ENCODE assay signal across 8 cellular contexts in genomic region chr6:35728663-35729348, GRCh38. TPM values are rescaled to one million over a fixed set of nuclear protein-coding genes. Genes with fewer than 3 reads are reported as not detected.
DNase-seq lines count a peak whose midpoint lies in the region; ATAC-seq and TF ChIP-seq lines count a peak whose summit lies in the region.

No MANE protein-coding gene starts in this region.

- H3K4me1 Mint-ChIP-seq in activated CD4-positive, alpha-beta T cell treated with anti-CD3 and anti-CD28 coated beads, Interleukin-2, amount 10 ng/mL, durations not matched to agents 7 days and 5 days, result peaks cover 89% of the 10 kb centered on the region

- CTCF ChIA-PET in activated CD4-positive, alpha-beta T cell treated with anti-CD3 and anti-CD28 coated beads, Interleukin-2, amount 10 ng/mL, durations not matched to agents 7 days and 5 days (lab: Charles Lee), result interaction anchor here (1.2 to 2.5 kb wide), 3 partner anchors 7 to 21 kb away, joined by 3 to 7 read pairs (median 7); no protein-coding TSS in a partner anchor

- H3K36me3 ChIP-seq in osteoblast (ENCODE audit: insufficient read depth, low read length), result no peaks in the 10 kb centered on the region

- no peaks in the 10 kb centered on the region for H3K9me3 Mint-ChIP-seq in activated CD4-positive, alpha-beta T cell treated with anti-CD3 and anti-CD28 coated beads, Interleukin-2, amount 10 ng/mL, durations not matched to agents 7 days and 5 days

- H3K4me3 ChIP-seq in osteoblast (ENCODE audit: insufficient read depth, low read length), result peak overlapping the region; percentile 71

- no peaks in the 10 kb centered on the region for H3K27me3 ChIP-seq in osteoblast (ENCODE audit: insufficient read depth, low read length)

- no peaks in the 10 kb centered on the region for H4K20me1 ChIP-seq in osteoblast (ENCODE audit: insufficient read depth, low read length)

- TF ChIP-seq CTCF in osteoblast (IDR thresholded peaks at IDR 0.05; ENCODE audit: extremely low read depth, low read depth, low read length), result no peak

- peak overlapping the region; percentile 66 for H3K4me3 Mint-ChIP-seq in activated CD4-positive, alpha-beta T cell treated with anti-CD3 and anti-CD28 coated beads, Interleukin-2, amount 10 ng/mL, durations not matched to agents 7 days and 5 days

- peaks cover 34% of the 10 kb centered on the region for H3K4me1 ChIP-seq in osteoblast (ENCODE audit: insufficient read depth, low read length)

- no peaks in the 10 kb centered on the region for H3K27me3 Mint-ChIP-seq in activated CD4-positive, alpha-beta T cell treated with anti-CD3 and anti-CD28 coated beads, Interleukin-2, amount 10 ng/mL, durations not matched to agents 7 days and 5 days

- POLR2A ChIA-PET in activated CD4-positive, alpha-beta T cell treated with anti-CD3 and anti-CD28 coated beads, Interleukin-2, amount 10 ng/mL, durations not matched to agents 7 days and 5 days (lab: Charles Lee), result no interaction called here

- no peak overlapping the region for H3K27ac ChIP-seq in osteoblast (ENCODE audit: low read depth, low read length)

- peak overlapping the region; percentile 94 for H3K4me2 ChIP-seq in osteoblast (ENCODE audit: insufficient read depth, low read length)

- no peaks in the 10 kb centered on the region for H3K9me3 ChIP-seq in osteoblast (ENCODE audit: low read depth, low read length)

- H3K79me2 ChIP-seq in osteoblast (ENCODE audit: insufficient read depth, low read length), result no peaks in the 10 kb centered on the region

- ATAC-seq in GM19395 (IDR thresholded peaks at IDR 0.05; ENCODE audit: unreplicated experiment), result no peak
- no peak for ATAC-seq in HG03469 (IDR thresholded peaks at IDR 0.05; ENCODE audit: unreplicated experiment)
- ATAC-seq in GM21367 (IDR thresholded peaks at IDR 0.05; ENCODE audit: unreplicated experiment), result no peak

- H2AFZ ChIP-seq in osteoblast (ENCODE audit: low read length), result peak overlapping the region; percentile 84

- no peaks in the 10 kb centered on the region for H3K36me3 Mint-ChIP-seq in activated CD4-positive, alpha-beta T cell treated with anti-CD3 and anti-CD28 coated beads, Interleukin-2, amount 10 ng/mL, durations not matched to agents 7 days and 5 days (ENCODE audit: low read depth)

- peak; percentile 48 for DNase-seq in DMS 273 (lab: John Stamatoyannopoulos, UW; ENCODE audit: unreplicated experiment)
- DNase-seq in DMS 273 treated with DMSO at 0.1 percent for 48 hours (lab: John Stamatoyannopoulos, UW), result no peak
- peak; percentile 47 for DNase-seq in activated CD4-positive, alpha-beta T cell treated with anti-CD3 and anti-CD28 coated beads, Interleukin-2, amount 10 ng/mL, durations not matched to agents 7 days and 5 days
- peak; percentile 74 for DNase-seq in fibroblast of gingiva (ENCODE audit: low read depth)
- DNase-seq in osteoblast (ENCODE audit: insufficient read length, low spot score, missing footprints), result no peak

- H3K27ac Mint-ChIP-seq in activated CD4-positive, alpha-beta T cell treated with anti-CD3 and anti-CD28 coated beads, Interleukin-2, amount 10 ng/mL, durations not matched to agents 7 days and 5 days, result peak overlapping the region; percentile 99

RNA-seq across cellular contexts. Expression of gene ARMC12, which starts 8.0 kb away (rescaled TPM):
- 1 to 10 TPM; 1.2 to 1.6 TPM for total RNA-seq in activated CD4-positive, alpha-beta T cell treated with anti-CD3 and anti-CD28 coated beads, Interleukin-2, amount 10 ng/mL, durations not matched to agents 7 days and 5 days
- 0.36 and 0.59 TPM in 2 replicates for total RNA-seq in osteoblast

RNA-seq across cellular contexts. Expression of gene FKBP5, which starts 40.1 kb away (rescaled TPM):
- 100 to 1,000 TPM in 1 of 2 experiments, 10 to 100 TPM in 1; 94.2 to 100 TPM for total RNA-seq in activated CD4-positive, alpha-beta T cell treated with anti-CD3 and anti-CD28 coated beads, Interleukin-2, amount 10 ng/mL, durations not matched to agents 7 days and 5 days
- total RNA-seq in osteoblast, result 5.1 and 6.2 TPM in 2 replicates

RNA-seq across cellular contexts. Expression of gene CLPSL2, which starts 47.6 kb away (rescaled TPM):
- not detected for total RNA-seq in activated CD4-positive, alpha-beta T cell treated with anti-CD3 and anti-CD28 coated beads, Interleukin-2, amount 10 ng/mL, durations not matched to agents 7 days and 5 days
- total RNA-seq in osteoblast, result not detected in 2 replicates

RNA-seq across cellular contexts. Expression of gene CLPSL1, which starts 52.0 kb away (rescaled TPM):
- total RNA-seq in activated CD4-positive, alpha-beta T cell treated with anti-CD3 and anti-CD28 coated beads, Interleukin-2, amount 10 ng/mL, durations not matched to agents 7 days and 5 days, result not detected
- not detected in 2 replicates for total RNA-seq in osteoblast

Comparison
In these comparisons a context has a peak if more than half of its experiments do, and no peak if none do; other contexts are left out.
1. DNase-seq: peak in DMS 273 (single experiment), activated CD4-positive, alpha-beta T cell treated with anti-CD3 and anti-CD28 coated beads, Interleukin-2, amount 10 ng/mL, durations not matched to agents 7 days and 5 days (single experiment) and fibroblast of gingiva (single experiment); none in DMS 273 treated with DMSO at 0.1 percent for 48 hours (single experiment) and osteoblast (single experiment).
2. RNA of gene FKBP5, which starts 40.1 kb away (total RNA-seq): 94.2 to 100 TPM in activated CD4-positive, alpha-beta T cell treated with anti-CD3 and anti-CD28 coated beads, Interleukin-2, amount 10 ng/mL, durations not matched to agents 7 days and 5 days; 5.1 to 6.2 TPM in osteoblast; every median in the first group is over 10 times any median in the second.